In the genomic region with DNA sequence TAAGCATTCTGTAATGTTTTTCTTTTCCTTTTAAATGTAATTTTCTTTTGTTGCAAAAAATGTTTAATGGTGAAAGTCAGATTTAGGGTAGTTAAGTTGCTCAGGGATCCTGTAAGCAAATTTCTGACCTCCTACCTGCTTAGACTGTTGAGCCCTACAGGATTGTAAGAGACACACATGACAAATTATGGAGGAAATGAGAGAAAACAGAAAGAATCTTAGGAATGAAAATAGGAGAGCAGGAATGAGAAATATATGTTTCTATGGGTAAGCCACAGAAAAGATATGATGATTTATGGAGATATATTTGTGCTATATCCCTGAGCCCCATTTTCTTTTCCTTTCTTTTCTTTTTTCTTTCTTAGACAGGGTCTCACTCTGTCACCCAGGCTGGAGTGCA, we compare ENCODE assay signal across 15 cellular contexts. TPM values are rescaled to one million over a fixed set of nuclear protein-coding genes. Genes with fewer than 3 reads are reported as not detected.
DNase-seq lines count a peak whose midpoint lies in the region; FAIRE-seq and TF ChIP-seq lines count a peak whose summit lies in the region.
"Had no signal": no experiment of that assay in that cellular context is flagged by ENCODE, and none has a peak within 500 bp of the region (broad histone marks: within the 10 kb centered on the region; RNA-seq: fewer than 3 reads in every experiment).

No MANE protein-coding gene starts in this region.

- H3K4me1 ChIP-seq in adipocyte (ENCODE audit: control insufficient read depth, insufficient read depth, low read length) = peaks cover 10% of the 10 kb centered on the region
- H3K4me1 ChIP-seq in PC-9 (replicated peaks; ENCODE audit: insufficient read depth) = no peaks in the 10 kb centered on the region

- H3K9me2 ChIP-seq in PC-9 (ENCODE audit: insufficient read depth) = no peaks in the 10 kb centered on the region

- no peak overlapping the region for H3K4me3 ChIP-seq in adipocyte (ENCODE audit: low read length)
- H3K4me3 ChIP-seq in brain microvascular endothelial cell (ENCODE audit: low read depth, low read length) = no peak overlapping the region
- no peak overlapping the region for H3K4me3 ChIP-seq in PC-9
- H3K4me3 ChIP-seq: A549 had no signal

- no peak overlapping the region for H3K27ac ChIP-seq in brain microvascular endothelial cell
- H3K27ac ChIP-seq in PC-9 = no peak overlapping the region
- H3K27ac ChIP-seq: A549, C4-2B, HL-60 had no signal

- CTCF ChIA-PET in PC-9 (lab: Charles Lee) = no interaction called here

- TF ChIP-seq CTCF in brain microvascular endothelial cell (IDR thresholded peaks at IDR 0.05; ENCODE audit: low read depth, low read length, missing control alignments) (no peak), PC-9 (conservative IDR thresholded peaks at IDR 0.05) (no peak)

- H3K9me3 ChIP-seq in adipocyte (ENCODE audit: control insufficient read depth, low read length) = no peaks in the 10 kb centered on the region
- no peaks in the 10 kb centered on the region for H3K9me3 ChIP-seq in PC-9 (ENCODE audit: insufficient read depth, low read depth)
- H3K9me3 ChIP-seq: A549 had no signal

- no peaks in the 10 kb centered on the region for H3K27me3 ChIP-seq in adipocyte (replicated peaks; ENCODE audit: control insufficient read depth, insufficient read depth, low read length)
- H3K27me3 ChIP-seq in brain microvascular endothelial cell (replicated peaks) = no peaks in the 10 kb centered on the region
- H3K27me3 ChIP-seq in PC-9 (ENCODE audit: insufficient read depth, low read depth) = no peaks in the 10 kb centered on the region

- in situ Hi-C loops in brain microvascular endothelial cell (cut with HindIII; ENCODE audit: low pct_ligation_motif_present, low sequenced_read_pairs) = no loop called here

- H3K79me2 ChIP-seq in PC-9 (ENCODE audit: low read depth) = no peaks in the 10 kb centered on the region

- H3K4me2 ChIP-seq in PC-9 = no peak overlapping the region
- H3K4me2 ChIP-seq: A549 had no signal

- no peak for TF ChIP-seq POLR2A in H54 (IDR thresholded peaks at IDR 0.05; ENCODE audit: low read depth, low read length)

- no peaks in the 10 kb centered on the region for H4K20me1 ChIP-seq in PC-9 (ENCODE audit: insufficient read depth)

- no TSS peak for BruUV-seq in PC-9 (replicated peaks; lab: Mats Ljungman, UMichigan)

- H3K36me3 ChIP-seq in adipocyte (ENCODE audit: control insufficient read depth, insufficient read depth, low read length, severe bottlenecking) = peaks cover 63% of the 10 kb centered on the region
- H3K36me3 ChIP-seq in brain microvascular endothelial cell (replicated peaks) = peaks cover 4% of the 10 kb centered on the region
- H3K36me3 ChIP-seq in PC-9 (ENCODE audit: low read depth) = 0 out of 2 replicates have a peak, but pooled peaks cover 3% of the 10 kb centered on the region

- no peak overlapping the region for H3K9ac ChIP-seq in adipocyte (ENCODE audit: low read length)

- no peak overlapping the region for H2AFZ ChIP-seq in PC-9

- intact Hi-C loops in PC-9 (cut with micrococcal nuclease; ENCODE audit: unreplicated experiment) = no loop called here

- peak; percentile 20 for DNase-seq in AG08395 (ENCODE audit: low spot score)
- no peak for DNase-seq in H54 (ENCODE audit: insufficient read length, low spot score)
- peak; percentile 46 for DNase-seq in adipocyte (ENCODE audit: low read depth)
- peak; percentile 10 for DNase-seq in hepatic stellate cell (ENCODE audit: low spot score)
- DNase-seq in brain microvascular endothelial cell = no peak
- no peak for DNase-seq in T-helper 1 cell
- no peak for DNase-seq in PC-9
- no peak for DNase-seq in DMS 273 (lab: John Stamatoyannopoulos, UW; ENCODE audit: unreplicated experiment)
- DNase-seq: H9, KBM-7, NCI-H2081 treated with DMSO at 0.1 percent for 48 hours, NCI-H524 had no signal

- POLR2A ChIA-PET in PC-9 (lab: Charles Lee; ENCODE audit: unreplicated experiment) = no interaction called here

- H3F3A ChIP-seq in PC-9 (ENCODE audit: insufficient read depth, low read depth) = no peaks in the 10 kb centered on the region; the same call in 1 of the 2 replicates

- FAIRE-seq in H54 (lab: Jason Lieb, UNC) = peak; percentile 50
- FAIRE-seq: A549 had no signal

RNA-seq across cellular contexts. Expression of a gene that starts 28.3 kb away (rescaled TPM):
- total RNA-seq in PC-9 (2021) = 125 and 132 TPM in 2 replicates

Comparison
In these comparisons a context has a peak if more than half of its experiments do, and no peak if none do; other contexts are left out.
1. DNase-seq: peak in AG08395 (single experiment), adipocyte (single experiment) and hepatic stellate cell (single experiment); none in H54 (single experiment), brain microvascular endothelial cell (single experiment), T-helper 1 cell (0 of 5), PC-9 (0 of 2) and DMS 273 (single experiment).